8 cellular contexts compared by ENCODE assay signal in the genomic region with DNA sequence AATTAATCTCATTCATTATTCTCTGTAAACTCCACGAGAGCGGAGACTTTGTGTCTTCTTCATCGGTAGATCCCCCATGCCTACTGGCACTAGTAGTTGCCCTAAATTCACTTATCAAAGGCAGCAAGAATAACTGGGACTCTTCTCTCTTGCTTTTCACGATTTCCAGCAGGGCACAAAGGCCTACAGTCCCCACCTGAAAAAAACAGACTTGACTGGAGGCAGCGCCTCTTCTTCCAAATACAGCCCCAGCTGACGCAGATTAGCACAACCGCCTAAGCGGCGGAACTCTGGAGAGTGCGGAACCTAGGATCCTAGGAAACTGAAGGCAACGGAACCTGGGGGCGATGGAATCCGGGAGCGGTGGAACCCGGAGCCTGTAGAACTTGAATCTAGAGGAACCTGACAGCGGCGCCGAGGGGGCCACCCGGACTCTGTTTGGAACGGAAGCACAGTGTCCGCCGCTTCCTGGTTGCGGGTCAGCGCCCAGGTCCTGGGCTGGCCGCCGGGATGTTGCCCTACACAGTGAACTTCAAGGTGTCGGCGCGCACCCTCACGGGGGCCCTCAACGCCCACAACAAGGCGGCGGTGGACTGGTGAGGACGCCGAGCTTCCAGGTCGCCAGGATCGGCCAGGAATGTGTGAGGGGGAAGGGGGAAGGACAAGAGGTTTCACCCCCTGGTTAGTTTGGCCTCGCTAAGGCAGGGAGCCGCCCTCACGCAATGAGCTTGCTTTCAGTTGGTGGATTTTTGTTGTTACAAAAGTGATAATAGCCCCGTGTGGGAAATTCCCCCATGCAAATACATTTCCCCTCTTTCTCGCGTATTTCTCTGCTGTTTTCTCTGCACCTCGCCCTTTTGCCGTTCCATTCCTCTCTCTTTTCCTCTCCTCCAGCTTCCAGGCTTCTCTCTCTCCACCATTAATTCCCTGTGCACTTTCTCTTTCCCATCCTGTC. TPM values are rescaled to one million over a fixed set of nuclear protein-coding genes. Genes with fewer than 3 reads are reported as not detected.
A peak's percentile ranks its signal among the peaks of the same experiment; 100 is the strongest.
DNase-seq lines count a peak whose midpoint lies in the region; ATAC-seq, FAIRE-seq and TF ChIP-seq lines count a peak whose summit lies in the region.

A gene with protein sequence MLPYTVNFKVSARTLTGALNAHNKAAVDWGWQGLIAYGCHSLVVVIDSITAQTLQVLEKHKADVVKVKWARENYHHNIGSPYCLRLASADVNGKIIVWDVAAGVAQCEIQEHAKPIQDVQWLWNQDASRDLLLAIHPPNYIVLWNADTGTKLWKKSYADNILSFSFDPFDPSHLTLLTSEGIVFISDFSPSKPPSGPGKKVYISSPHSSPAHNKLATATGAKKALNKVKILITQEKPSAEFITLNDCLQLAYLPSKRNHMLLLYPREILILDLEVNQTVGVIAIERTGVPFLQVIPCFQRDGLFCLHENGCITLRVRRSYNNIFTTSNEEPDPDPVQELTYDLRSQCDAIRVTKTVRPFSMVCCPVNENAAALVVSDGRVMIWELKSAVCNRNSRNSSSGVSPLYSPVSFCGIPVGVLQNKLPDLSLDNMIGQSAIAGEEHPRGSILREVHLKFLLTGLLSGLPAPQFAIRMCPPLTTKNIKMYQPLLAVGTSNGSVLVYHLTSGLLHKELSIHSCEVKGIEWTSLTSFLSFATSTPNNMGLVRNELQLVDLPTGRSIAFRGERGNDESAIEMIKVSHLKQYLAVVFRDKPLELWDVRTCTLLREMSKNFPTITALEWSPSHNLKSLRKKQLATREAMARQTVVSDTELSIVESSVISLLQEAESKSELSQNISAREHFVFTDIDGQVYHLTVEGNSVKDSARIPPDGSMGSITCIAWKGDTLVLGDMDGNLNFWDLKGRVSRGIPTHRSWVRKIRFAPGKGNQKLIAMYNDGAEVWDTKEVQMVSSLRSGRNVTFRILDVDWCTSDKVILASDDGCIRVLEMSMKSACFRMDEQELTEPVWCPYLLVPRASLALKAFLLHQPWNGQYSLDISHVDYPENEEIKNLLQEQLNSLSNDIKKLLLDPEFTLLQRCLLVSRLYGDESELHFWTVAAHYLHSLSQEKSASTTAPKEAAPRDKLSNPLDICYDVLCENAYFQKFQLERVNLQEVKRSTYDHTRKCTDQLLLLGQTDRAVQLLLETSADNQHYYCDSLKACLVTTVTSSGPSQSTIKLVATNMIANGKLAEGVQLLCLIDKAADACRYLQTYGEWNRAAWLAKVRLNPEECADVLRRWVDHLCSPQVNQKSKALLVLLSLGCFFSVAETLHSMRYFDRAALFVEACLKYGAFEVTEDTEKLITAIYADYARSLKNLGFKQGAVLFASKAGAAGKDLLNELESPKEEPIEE (plus strand): TSS at position 452 of the 955 bp plus-strand sequence. CDS start 59 bp downstream, at position 511.

- peak within 1 kb of the TSS; percentile 98 for H3K4me3 ChIP-seq in trophoblast cell (ENCODE audit: low read depth, low read length)
- H3K4me3 ChIP-seq in tibial nerve, result peak within 1 kb of the TSS; percentile 75 to 88 (median 76)

- FAIRE-seq in GM12891 (lab: Jason Lieb, UNC), result peak; percentile 89

- TF ChIP-seq POLR2A in GM12891 (IDR thresholded peaks at IDR 0.05; ENCODE audit: low read depth, low read length), result peak; percentile 93
- TF ChIP-seq POLR2A in tibial nerve (IDR thresholded peaks at IDR 0.05), result peak; percentile 26 to 27

- DNase-seq in GM12891 (ENCODE audit: insufficient read length, low spot score) (peak; percentile 49), NCI-H128 (lab: John Stamatoyannopoulos, UW; ENCODE audit: unreplicated experiment) (peak; percentile 55), T follicular helper cell (ENCODE audit: low read depth) (peak; percentile 29), cardiac septum (ENCODE audit: low spot score) (peak; percentile 93), trophoblast cell (peak; percentile 71 to 79), tibial nerve (ENCODE audit: low spot score in 2 of 2) (peak; percentile 63 to 85)

- peaks cover 0 to 2% of the 10 kb centered on the region in 2 experiments for H3K4me1 ChIP-seq in trophoblast cell (ENCODE audit: control insufficient read depth in 1 of 2, insufficient read depth in 2 of 2, low read length in 2 of 2)
- peaks cover 0 to 31% (median 10%) of the 10 kb centered on the region in 4 donors for H3K4me1 ChIP-seq in tibial nerve

- peak within 1 kb of the TSS; percentile 86 for H4K8ac ChIP-seq in trophoblast cell (ENCODE audit: low read depth, low read length)

- H2BK5ac ChIP-seq in trophoblast cell (ENCODE audit: low read depth, low read length, poor library complexity), result no peak within 1 kb of the TSS

- peak within 1 kb of the TSS; percentile 18 for H3K4ac ChIP-seq in trophoblast cell (ENCODE audit: low read depth, low read length)

- WGBS in adipose tissue, 3 donors, result 3 to 4% (median 4%) methylated on average over 45 of the region's 45 CpGs
- WGBS in trophoblast cell (ENCODE audit: extremely low coverage, insufficient coverage, insufficient read length), result no CpG with 5 or more reads among the region's 45 CpGs
- 5% methylated on average over 34 to 45 of the region's 45 CpGs for WGBS in tibial nerve, 2 donors

- ATAC-seq in HG02759 (IDR thresholded peaks at IDR 0.05; ENCODE audit: unreplicated experiment), result peak; percentile 97

- H3K36me3 ChIP-seq in trophoblast cell (ENCODE audit: control insufficient read depth in 1 of 2, insufficient read depth in 2 of 2, low read length in 2 of 2) (peaks cover 0 to 1% of the 10 kb centered on the region in 2 experiments), tibial nerve (peaks cover 0 to 29% (median 0%) of the 10 kb centered on the region in 3 donors)

- H2AFZ ChIP-seq in trophoblast cell (ENCODE audit: insufficient read depth, low read length, poor library complexity), result peak within 1 kb of the TSS; percentile 86

- H2BK12ac ChIP-seq in trophoblast cell (ENCODE audit: low read length), result no peak within 1 kb of the TSS

- H2AK5ac ChIP-seq in trophoblast cell (ENCODE audit: low read length), result no peak within 1 kb of the TSS

- H2BK120ac ChIP-seq in trophoblast cell (ENCODE audit: insufficient read depth, low read length, poor library complexity), result no peak within 1 kb of the TSS

- intact Hi-C loops in cardiac septum (cut with DNase I), result no loop called here

- H3K9ac ChIP-seq in trophoblast cell (ENCODE audit: low read length), result peak within 1 kb of the TSS; percentile 93

- H3K79me2 ChIP-seq in trophoblast cell (ENCODE audit: control insufficient read depth, insufficient read depth, low read length, poor library complexity), result peaks cover 2% of the 10 kb centered on the region

- H4K12ac ChIP-seq in trophoblast cell (ENCODE audit: low read depth, low read length), result peak within 1 kb of the TSS; percentile 67

- TF ChIP-seq CTCF in tibial nerve (IDR thresholded peaks at IDR 0.05), result no peak

- peak within 1 kb of the TSS; percentile 32 for H3K27ac ChIP-seq in adipose tissue (ENCODE audit: low read depth, low read length)
- H3K27ac ChIP-seq in trophoblast cell (ENCODE audit: low read depth, low read length), result peak within 1 kb of the TSS; percentile 7
- H3K27ac ChIP-seq in tibial nerve, result peak within 1 kb of the TSS; percentile 69 to 88 (median 83)

- H3K79me1 ChIP-seq in trophoblast cell (ENCODE audit: low read length), result peaks cover 4% of the 10 kb centered on the region

- peak in 1 of 2 donors; percentile 78 for TF ChIP-seq EP300 in tibial nerve (IDR thresholded peaks at IDR 0.05)

- H3K18ac ChIP-seq in trophoblast cell (ENCODE audit: low read length), result peak within 1 kb of the TSS; percentile 27

- H3K4me2 ChIP-seq in trophoblast cell (ENCODE audit: low read length), result peak within 1 kb of the TSS; percentile 83

- peak within 1 kb of the TSS; percentile 40 for H3K14ac ChIP-seq in trophoblast cell (ENCODE audit: low read length)

- H3K9me3 ChIP-seq in trophoblast cell (ENCODE audit: insufficient read depth, low read depth, low read length), result no peaks in the 10 kb centered on the region
- no peaks in the 10 kb centered on the region for H3K9me3 ChIP-seq in tibial nerve

- H3K27me3 ChIP-seq in trophoblast cell (ENCODE audit: insufficient read depth, low read length) (no peaks in the 10 kb centered on the region), tibial nerve (no peaks in the 10 kb centered on the region)

- H3K23ac ChIP-seq in trophoblast cell (ENCODE audit: low read length), result no peak within 1 kb of the TSS

- H4K91ac ChIP-seq in trophoblast cell (ENCODE audit: low read depth, low read length), result peak within 1 kb of the TSS; percentile 61

TF ChIP-seq in GM12891, 5 proteins besides CTCF, POLR2A, EP300 and RAD21:
- TF ChIP-seq TAF1 (IDR thresholded peaks at IDR 0.05; ENCODE audit: low read depth, low read length), result peak; percentile 93; the same call in 1 of the 2 replicates
- peak; percentile 93 for TF ChIP-seq POLR2AphosphoS5 (IDR thresholded peaks at IDR 0.05; ENCODE audit: low read depth, low read length)
- no peak for TF ChIP-seq SPI1 (IDR thresholded peaks at IDR 0.05; ENCODE audit: low read depth, low read length)
- peak; percentile 89 for TF ChIP-seq PAX5 (IDR thresholded peaks at IDR 0.05; ENCODE audit: insufficient read depth, low read length, severe bottlenecking)
- TF ChIP-seq POU2F2 (IDR thresholded peaks at IDR 0.05; ENCODE audit: low read depth, low read length), result peak; percentile 90

RNA-seq across cellular contexts. Expression of the gene that starts here (rescaled TPM):
- polyA plus RNA-seq in GM12891 (2012; ENCODE audit: low read depth, missing spikeins), result 30.6 TPM
- 10 to 100 TPM; 14.2 to 22.4 (median 20.1) TPM for polyA plus RNA-seq in adipose tissue
- total RNA-seq in cardiac septum (19.6 TPM), tibial nerve (10 to 100 TPM; 40.5 to 61.8 (median 57.7) TPM)
- 35.3 and 36.0 TPM in 2 replicates for polyA plus RNA-seq in trophoblast cell (2013)

Comparison
In these comparisons a context has a peak if more than half of its experiments do, and no peak if none do; other contexts are left out.
1. Peak in every context shown above with its lines: DNase-seq, ATAC-seq, H3K4me3 ChIP-seq and H3K27ac ChIP-seq.
2. DNase-seq: peak in every context shown above with its lines; median percentile 93 in cardiac septum; 75 in trophoblast cell; 74 in tibial nerve; 55 in NCI-H128; 49 in GM12891; 29 in T follicular helper cell.
3. H3K27ac ChIP-seq: peak in every context shown above with its lines; median percentile 83 in tibial nerve; 32 in adipose tissue; 7 in trophoblast cell.